In the genomic region with DNA sequence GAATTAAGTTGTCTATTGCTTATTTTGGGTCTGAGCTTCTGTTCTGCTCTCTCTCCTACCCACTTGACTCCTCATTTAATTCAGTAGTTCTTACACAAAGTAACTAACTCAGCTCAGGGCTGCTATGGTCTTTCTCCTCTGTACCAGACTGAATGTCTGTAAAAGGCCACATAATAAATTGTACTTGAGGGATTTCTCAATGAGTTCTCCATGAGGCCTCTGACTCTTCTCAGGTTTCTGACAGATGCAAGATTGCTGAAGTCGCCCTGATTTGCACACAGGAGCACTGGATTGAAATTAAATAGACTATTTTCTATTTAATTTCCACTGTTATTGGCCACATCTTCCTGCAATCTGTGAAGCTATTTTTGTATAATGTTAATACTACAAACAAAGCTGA, we compare ENCODE assay signal across 10 cellular contexts. TPM values are rescaled to one million over a fixed set of nuclear protein-coding genes. Genes with fewer than 3 reads are reported as not detected.
A peak's percentile ranks its signal among the peaks of the same experiment; 100 is the strongest.
DNase-seq lines count a peak whose midpoint lies in the region; ATAC-seq, FAIRE-seq and TF ChIP-seq lines count a peak whose summit lies in the region.
"Had no signal": no experiment of that assay in that cellular context is flagged by ENCODE, and none has a peak within 500 bp of the region (broad histone marks: within the 10 kb centered on the region; RNA-seq: fewer than 3 reads in every experiment).

No MANE protein-coding gene starts in this region.

- H3K4me2 ChIP-seq in GM12878 (ENCODE audit: control insufficient read depth, insufficient read depth): peak overlapping the region; percentile 99

- H3K79me2 ChIP-seq in GM12878 (ENCODE audit: control insufficient read depth, insufficient read depth, low read length): peaks cover 40% of the 10 kb centered on the region

- no peak for TF ChIP-seq RAD21 in GM12878 (IDR thresholded peaks at IDR 0.05; ENCODE audit: insufficient read depth, low read depth, low read length)

- RAD21 ChIA-PET in GM12878 (lab: Charles Lee; ENCODE audit: unreplicated experiment): interaction anchor here (0.9 to 5.3 kb wide), 8 partner anchors 55 to 368 kb away, joined by 3 to 127 read pairs (median 14); no protein-coding TSS in a partner anchor

- H3K27me3 Mint-ChIP-seq in activated CD8-positive, alpha-beta memory T cell treated with anti-CD3 and anti-CD28 coated beads, Interleukin-2, amount 10 ng/mL, durations not matched to agents 7 days and 5 days: no peaks in the 10 kb centered on the region
- peaks cover 3% of the 10 kb centered on the region for H3K27me3 Mint-ChIP-seq in progenitor cell of endocrine pancreas

- H3K4me3 ChIP-seq in NB4 (ENCODE audit: low read depth, low read length) (peak overlapping the region; percentile 84), GM12878 (peak overlapping the region; percentile 86; the same call in 1 of the 2 replicates)

- TF ChIP-seq CTCF in NB4 (IDR thresholded peaks at IDR 0.05; ENCODE audit: low read depth, low read length) (no peak), GM12878 (IDR thresholded peaks at IDR 0.05 in 2 of 3, conservative IDR thresholded peaks at IDR 0.05 in 1 of 3; ENCODE audit: control insufficient read depth in 2 of 3, extremely low read depth in 1 of 3, insufficient read depth in 1 of 3, low read depth in 3 of 3, low read length in 3 of 3) (no peak), progenitor cell of endocrine pancreas (IDR thresholded peaks at IDR 0.05; ENCODE audit: unreplicated experiment) (no peak)

- WGBS in GM12878 (ENCODE audit: insufficient coverage, insufficient replicate concordance, low lambda C conversion rate, missing lambda C conversion rate): 5% methylated on average over 1 of the region's 1 CpG

- H3K9me3 ChIP-seq in GM12878 (replicated peaks; ENCODE audit: control insufficient read depth, insufficient read depth, low read length): no peaks in the 10 kb centered on the region; the same call in 2 of the 3 replicates
- H3K9me3 ChIP-seq: heart left ventricle, left lung had no signal

- SMC1A ChIA-PET in GM12878 (lab: Charles Lee; ENCODE audit: uncharacterized antibody, unreplicated experiment): interaction anchor here (0.8 to 7.7 kb wide), 17 partner anchors 9 to 368 kb away, joined by 3 to 81 read pairs (median 6); no protein-coding TSS in a partner anchor

- no peak for TF ChIP-seq EP300 in GM12878 (IDR thresholded peaks at IDR 0.05; ENCODE audit: borderline replicate concordance in 1 of 2, control insufficient read depth in 1 of 2, low read depth in 2 of 2, low read length in 2 of 2)

- POLR2A ChIA-PET in GM12878 (lab: Charles Lee): interaction anchor here (1.0 to 1.4 kb wide), 3 partner anchors 22 to 177 kb away, joined by 3 to 4 read pairs (median 3); no protein-coding TSS in a partner anchor

- CTCF ChIA-PET in activated CD8-positive, alpha-beta memory T cell treated with anti-CD3 and anti-CD28 coated beads, Interleukin-2, amount 10 ng/mL, durations not matched to agents 7 days and 5 days (lab: Charles Lee): interaction anchor here (1.1 to 7.2 kb wide), 5 partner anchors 138 to 369 kb away, joined by 3 to 103 read pairs (median 7); no protein-coding TSS in a partner anchor
- CTCF ChIA-PET in GM12878 (lab: Yijun Ruan, JAX): interaction anchor here (0.6 to 5.3 kb wide), 11 partner anchors 10 to 368 kb away, joined by 3 to 94 read pairs (median 5); no protein-coding TSS in a partner anchor

- H3K36me3 ChIP-seq in GM12878 (ENCODE audit: control insufficient read depth in 2 of 2, insufficient read depth in 2 of 2, low read length in 1 of 2): no peaks in the 10 kb centered on the region
- H3K36me3 ChIP-seq: heart left ventricle, left lung had no signal

- TF ChIP-seq POLR2A in NB4 (IDR thresholded peaks at IDR 0.05; ENCODE audit: extremely low read depth, insufficient read length) (no peak), GM12878 (IDR thresholded peaks at IDR 0.05; ENCODE audit: low read depth, low read length) (no peak)

- no peak for DNase-seq in activated CD8-positive, alpha-beta memory T cell treated with anti-CD3 and anti-CD28 coated beads, Interleukin-2, amount 10 ng/mL, durations not matched to agents 7 days and 5 days
- no peak for DNase-seq in activated CD8-positive, alpha-beta memory T cell treated with anti-CD3 and anti-CD28 coated beads, Interleukin-2, amount 50 U/mL, for 48 hours
- peak; percentile 63 for DNase-seq in NB4 (ENCODE audit: low read depth)
- no peak for DNase-seq in GM12878 (ENCODE audit: low read depth, low spot score)
- no peak for DNase-seq in progenitor cell of endocrine pancreas (ENCODE audit: low spot score, unreplicated experiment)
- no peak for DNase-seq in cerebellar cortex (ENCODE audit: low spot score)
- no peak for DNase-seq in AG08395 (ENCODE audit: low spot score)
- DNase-seq: heart left ventricle, left lung had no signal

- H3K4me3 Mint-ChIP-seq in activated CD8-positive, alpha-beta memory T cell treated with anti-CD3 and anti-CD28 coated beads, Interleukin-2, amount 10 ng/mL, durations not matched to agents 7 days and 5 days: peak overlapping the region; percentile 84
- peak overlapping the region; percentile 8 for H3K4me3 Mint-ChIP-seq in progenitor cell of endocrine pancreas (ENCODE audit: low read depth)

- H3K4me1 ChIP-seq in GM12878 (ENCODE audit: control insufficient read depth, insufficient read depth, low read length): peaks cover 28% of the 10 kb centered on the region

- peaks cover 64% of the 10 kb centered on the region for H3K4me1 Mint-ChIP-seq in activated CD8-positive, alpha-beta memory T cell treated with anti-CD3 and anti-CD28 coated beads, Interleukin-2, amount 10 ng/mL, durations not matched to agents 7 days and 5 days
- H3K4me1 Mint-ChIP-seq in progenitor cell of endocrine pancreas (ENCODE audit: low read depth): peaks cover 12% of the 10 kb centered on the region

- peak overlapping the region; percentile 28; the same call in 1 of the 2 replicates for H3K9ac ChIP-seq in GM12878 (ENCODE audit: control insufficient read depth, insufficient read depth, low read length)

- H3K27me3 ChIP-seq in GM12878 (replicated peaks in 1 of 2; ENCODE audit: control insufficient read depth in 2 of 2, insufficient read depth in 2 of 2, low read length in 1 of 2): no peaks in the 10 kb centered on the region

- ATAC-seq in activated CD8-positive, alpha-beta memory T cell treated with anti-CD3 and anti-CD28 coated beads, Interleukin-2, amount 10 ng/mL, durations not matched to agents 7 days and 5 days: no peak
- ATAC-seq in GM12878: no peak
- no peak for ATAC-seq in HG03520 (IDR thresholded peaks at IDR 0.05; ENCODE audit: unreplicated experiment)
- ATAC-seq: heart left ventricle, left lung had no signal

- H3K27ac Mint-ChIP-seq in activated CD8-positive, alpha-beta memory T cell treated with anti-CD3 and anti-CD28 coated beads, Interleukin-2, amount 10 ng/mL, durations not matched to agents 7 days and 5 days: peak overlapping the region; percentile 98
- H3K27ac Mint-ChIP-seq in progenitor cell of endocrine pancreas: no peak overlapping the region

- no peak for FAIRE-seq in GM12878 (lab: Jason Lieb, UNC)

- no TSS peak for BruUV-seq in GM12878 (replicated peaks; lab: Mats Ljungman, UMichigan)

- intact Hi-C loops in GM12878 (cut with micrococcal nuclease; ENCODE audit: unreplicated experiment): loop anchor here (10.0 kb wide), 1 partner anchor 329 kb away; no protein-coding TSS in a partner anchor

- peak overlapping the region; percentile 91 for H3K27ac ChIP-seq in GM12878 (ENCODE audit: control insufficient read depth, insufficient read depth)

- H2AFZ ChIP-seq in GM12878 (ENCODE audit: control insufficient read depth, low read depth, low read length): no peak overlapping the region

- peaks cover 44% of the 10 kb centered on the region for H3K36me3 Mint-ChIP-seq in activated CD8-positive, alpha-beta memory T cell treated with anti-CD3 and anti-CD28 coated beads, Interleukin-2, amount 10 ng/mL, durations not matched to agents 7 days and 5 days
- H3K36me3 Mint-ChIP-seq in progenitor cell of endocrine pancreas (ENCODE audit: insufficient read depth): no peaks in the 10 kb centered on the region

- in situ Hi-C loops in GM12878 (cut with MboI): loop anchor here (5.0 to 10.0 kb wide), 2 partner anchors 136 to 369 kb away; no protein-coding TSS in a partner anchor

- H3K9me3 Mint-ChIP-seq in activated CD8-positive, alpha-beta memory T cell treated with anti-CD3 and anti-CD28 coated beads, Interleukin-2, amount 10 ng/mL, durations not matched to agents 7 days and 5 days (ENCODE audit: low read depth): peaks cover 2% of the 10 kb centered on the region
- no peaks in the 10 kb centered on the region for H3K9me3 Mint-ChIP-seq in progenitor cell of endocrine pancreas (ENCODE audit: low read depth)

- H4K20me1 ChIP-seq in GM12878 (ENCODE audit: control insufficient read depth, insufficient read depth): no peaks in the 10 kb centered on the region

TF ChIP-seq in GM12878, 131 proteins besides CTCF, POLR2A, EP300 and RAD21 (continues in another document):
- no peak for TF ChIP-seq ETV6 (conservative IDR thresholded peaks at IDR 0.05 in 1 of 2, IDR thresholded peaks at IDR 0.05 in 1 of 2; ENCODE audit: borderline replicate concordance in 1 of 2, low read depth in 1 of 2)

RNA-seq across cellular contexts. Expression of gene IQGAP2, which starts 2.9 kb away (rescaled TPM):
- 100 to 1,000 TPM in 1 of 2 experiments, 10 to 100 TPM in 1; 70.2 to 118 TPM for total RNA-seq in activated CD8-positive, alpha-beta memory T cell treated with anti-CD3 and anti-CD28 coated beads, Interleukin-2, amount 10 ng/mL, durations not matched to agents 7 days and 5 days
- total RNA-seq in GM12878 (2013; cell fraction: nucleolus; rRNA removed): 115 and 127 TPM in 2 replicates
- total RNA-seq in GM12878 (2014; rRNA removed) (23.6 and 29.4 TPM in 2 replicates), GM12878 (2014; rRNA removed; fragmentation: Illumina TruSeq; extraction: Trizol) (41.4 and 41.9 TPM in 2 replicates), GM12878 (2021) (26.9 and 28.2 TPM in 2 replicates), progenitor cell of endocrine pancreas (16.7 and 17.2 TPM in 2 replicates)
- 11.2 TPM for polyA plus RNA-seq in GM12878 (2011; ENCODE audit: low read depth)
- polyA plus RNA-seq in GM12878 (2011; rRNA removed) (28.8 and 41.4 TPM in 2 replicates), GM12878 (2014; fragmentation: Illumina TruSeq; extraction: Trizol) (41.4 and 50.8 TPM in 2 replicates), GM12878 (2014; fragmentation: Nextera tagmentation; extraction: Ambion mirVana) (10 to 100 TPM; 17.7 to 17.9 TPM), GM12878 (2014; rRNA removed) (17.5 and 17.9 TPM in 2 replicates), GM12878 (2016; fragmentation: Nextera tagmentation; extraction: Ambion mirVana) (10 to 100 TPM; 14.5 to 20.1 TPM)
- polyA plus RNA-seq in GM12878 (2011; cell fraction: cytosol; rRNA removed): 13.8 and 17.3 TPM in 2 replicates
- polyA plus RNA-seq in GM12878 (2011; cell fraction: nucleus; rRNA removed): 23.5 and 24.0 TPM in 2 replicates
- polyA plus RNA-seq in GM12878 (2012): 16.7 and 20.3 TPM in 2 replicates
- polyA minus RNA-seq in GM12878 (2011; rRNA and poly(A)+ RNA removed): 35.3 and 36.6 TPM in 2 replicates
- polyA minus RNA-seq in GM12878 (2011; cell fraction: cytosol; rRNA and poly(A)+ RNA removed): 16.3 and 23.2 TPM in 2 replicates
- 19.8 and 27.7 TPM in 2 replicates for polyA minus RNA-seq in GM12878 (2011; cell fraction: nucleus; rRNA and poly(A)+ RNA removed)
